8 cellular contexts compared by ENCODE assay signal in the genomic region with DNA sequence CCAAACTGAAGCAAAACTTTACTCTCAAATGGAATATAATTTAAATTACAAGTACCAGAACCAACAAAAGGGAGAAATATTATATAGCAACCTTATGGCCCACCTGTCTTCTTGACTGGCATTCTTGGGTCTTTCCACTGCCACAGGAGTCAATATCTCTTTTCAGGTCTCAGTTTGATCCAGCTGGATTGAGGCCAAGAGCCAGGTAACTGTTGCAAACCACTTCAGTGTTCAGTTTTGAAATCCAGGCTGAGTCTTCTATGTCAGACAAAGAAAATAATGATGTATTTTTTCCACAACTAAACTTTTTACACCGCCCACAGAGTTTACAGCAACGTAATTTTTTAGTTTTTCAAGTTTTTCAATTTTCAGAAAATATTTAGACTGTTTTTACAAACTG. TPM values are rescaled to one million over a fixed set of nuclear protein-coding genes. Genes with fewer than 3 reads are reported as not detected.
DNase-seq lines count a peak whose midpoint lies in the region; ATAC-seq and TF ChIP-seq lines count a peak whose summit lies in the region.

No MANE protein-coding gene starts in this region.

- H3K27ac Mint-ChIP-seq in naive thymus-derived CD4-positive, alpha-beta T cell = peak overlapping the region; percentile 21 to 97 (median 94)

- peaks cover 22 to 31% (median 27%) of the 10 kb centered on the region in 10 experiments for H3K4me1 ChIP-seq in BLaER1 treated with 17β-estradiol and CSF1 and Interleukin-3, amounts not matched to agents 10 nM and 100 nM
- H3K4me1 ChIP-seq in Karpas-422 (ENCODE audit: low read length) = peaks cover 26% of the 10 kb centered on the region
- H3K4me1 ChIP-seq in naive thymus-derived CD4-positive, alpha-beta T cell (ENCODE audit: control insufficient read depth in 2 of 2, insufficient read depth in 2 of 2, low read length in 2 of 2) = peaks cover 13 to 22% of the 10 kb centered on the region in 2 donors

- no peak for TF ChIP-seq CTCF in astrocyte of the cerebellum (IDR thresholded peaks at IDR 0.05; ENCODE audit: low read depth, low read length, missing control alignments)

- peaks cover 31% of the 10 kb centered on the region for H3K79me2 ChIP-seq in Karpas-422 (ENCODE audit: low read length)

- H3K4me2 ChIP-seq in BLaER1 treated with 17β-estradiol and CSF1 and Interleukin-3, amounts not matched to agents 10 nM and 100 nM = peak overlapping the region; percentile 78 to 97 (median 90); a peak in 20 of 22 replicates
- H3K4me2 ChIP-seq in Karpas-422 (ENCODE audit: low read depth, low read length, poor library complexity, severe bottlenecking) = peak overlapping the region; percentile 94

- no peak for DNase-seq in Karpas-422
- DNase-seq in astrocyte of the cerebellum (ENCODE audit: low read depth) = no peak
- DNase-seq in naive thymus-derived CD4-positive, alpha-beta T cell = peak in 1 of 9 donors; percentile 27
- no peak for DNase-seq in SK-N-DZ (ENCODE audit: low spot score)
- DNase-seq in kidney tubule cell (ENCODE audit: low spot score) = no peak
- no peak for DNase-seq in mucosa of gallbladder (ENCODE audit: low spot score)

- peak overlapping the region; percentile 91 for H2AFZ ChIP-seq in Karpas-422 (ENCODE audit: low read length)

- in situ Hi-C loops in astrocyte of the cerebellum (cut with HindIII; ENCODE audit: low sequenced_read_pairs) = no loop called here

- ATAC-seq in naive thymus-derived CD4-positive, alpha-beta T cell = no peak
- no peak for ATAC-seq in GM19463 (IDR thresholded peaks at IDR 0.05; ENCODE audit: unreplicated experiment)

- H3K36me3 Mint-ChIP-seq in naive thymus-derived CD4-positive, alpha-beta T cell = peaks cover 0 to 11% (median under 1%) of the 10 kb centered on the region in 5 donors

- CTCF ChIA-PET in naive thymus-derived CD4-positive, alpha-beta T cell (lab: Charles Lee) = no interaction called here

- peak overlapping the region in 5 of 11 experiments; percentile 75 to 85 (median 81); a peak in 6 of 22 replicates for H3K9ac ChIP-seq in BLaER1 treated with 17β-estradiol and CSF1 and Interleukin-3, amounts not matched to agents 10 nM and 100 nM
- no peak overlapping the region for H3K9ac ChIP-seq in Karpas-422 (ENCODE audit: low read length)

- H3K27me3 Mint-ChIP-seq in naive thymus-derived CD4-positive, alpha-beta T cell = peaks cover 0 to 9% (median 0%) of the 10 kb centered on the region in 5 donors

- H3K27ac ChIP-seq in BLaER1 treated with 17β-estradiol and CSF1 and Interleukin-3, amounts not matched to agents 10 nM and 100 nM = no peak overlapping the region; a peak in 1 of 22 replicates
- no peak overlapping the region for H3K27ac ChIP-seq in Karpas-422 (ENCODE audit: low read length)
- H3K27ac ChIP-seq in naive thymus-derived CD4-positive, alpha-beta T cell (ENCODE audit: low read depth, low read length) = peak overlapping the region; percentile 85

- POLR2A ChIA-PET in naive thymus-derived CD4-positive, alpha-beta T cell (lab: Charles Lee) = interaction anchor here (1.2 to 5.8 kb wide), 5 partner anchors 22 to 618 kb away, joined by 3 to 102 read pairs (median 14); a partner anchor contains a TSS

- no peaks in the 10 kb centered on the region; a peak in 3 of 22 replicates for H4K20me1 ChIP-seq in BLaER1 treated with 17β-estradiol and CSF1 and Interleukin-3, amounts not matched to agents 10 nM and 100 nM
- no peaks in the 10 kb centered on the region for H4K20me1 ChIP-seq in Karpas-422 (ENCODE audit: insufficient read depth, low read depth, low read length)

- peaks cover 10 to 17% (median 13%) of the 10 kb centered on the region in 11 experiments; a peak in 20 of 22 replicates for H3K36me3 ChIP-seq in BLaER1 treated with 17β-estradiol and CSF1 and Interleukin-3, amounts not matched to agents 10 nM and 100 nM
- peaks cover 13% of the 10 kb centered on the region for H3K36me3 ChIP-seq in Karpas-422 (ENCODE audit: insufficient read depth, low read length)
- H3K36me3 ChIP-seq in naive thymus-derived CD4-positive, alpha-beta T cell (ENCODE audit: control insufficient read depth in 2 of 3, insufficient read depth in 3 of 3, low read length in 3 of 3) = peaks cover 0 to 9% (median 0%) of the 10 kb centered on the region in 3 experiments

- no peaks in the 10 kb centered on the region; a peak in 1 of 22 replicates for H3K9me3 ChIP-seq in BLaER1 treated with 17β-estradiol and CSF1 and Interleukin-3, amounts not matched to agents 10 nM and 100 nM (replicated peaks in 1 of 11)
- no peaks in the 10 kb centered on the region for H3K9me3 ChIP-seq in Karpas-422 (ENCODE audit: low read length)
- no peaks in the 10 kb centered on the region for H3K9me3 ChIP-seq in naive thymus-derived CD4-positive, alpha-beta T cell (ENCODE audit: control insufficient read depth in 2 of 3, low read length in 3 of 3)

- H3K27me3 ChIP-seq in BLaER1 treated with 17β-estradiol and CSF1 and Interleukin-3, amounts not matched to agents 10 nM and 100 nM = no peaks in the 10 kb centered on the region
- H3K27me3 ChIP-seq in Karpas-422 (ENCODE audit: low read length) = no peaks in the 10 kb centered on the region
- no peaks in the 10 kb centered on the region for H3K27me3 ChIP-seq in naive thymus-derived CD4-positive, alpha-beta T cell (ENCODE audit: control insufficient read depth in 2 of 2, insufficient read depth in 2 of 2, low read length in 2 of 2)

- peak overlapping the region in 5 of 10 experiments; percentile 62 to 82 (median 75); a peak in 5 of 20 replicates for H3K4me3 ChIP-seq in BLaER1 treated with 17β-estradiol and CSF1 and Interleukin-3, amounts not matched to agents 10 nM and 100 nM
- H3K4me3 ChIP-seq in Karpas-422 (ENCODE audit: low read length) (peak overlapping the region; percentile 75; the same call in 1 of the 2 replicates), astrocyte of the cerebellum (ENCODE audit: low read depth, low read length) (peak overlapping the region; percentile 90)
- H3K4me3 ChIP-seq in naive thymus-derived CD4-positive, alpha-beta T cell (ENCODE audit: low read length) = no peak overlapping the region

- H3K9me3 Mint-ChIP-seq in naive thymus-derived CD4-positive, alpha-beta T cell = no peaks in the 10 kb centered on the region

- intact Hi-C loops in naive thymus-derived CD4-positive, alpha-beta T cell (cut with micrococcal nuclease) = no loop called here

- H3K9me2 ChIP-seq in Karpas-422 (replicated peaks; ENCODE audit: insufficient read depth, low read length) = no peaks in the 10 kb centered on the region

- H3K4me3 Mint-ChIP-seq in naive thymus-derived CD4-positive, alpha-beta T cell = peak overlapping the region; percentile 53 to 98 (median 94)

- peaks cover 17 to 65% (median 48%) of the 10 kb centered on the region in 7 donors for H3K4me1 Mint-ChIP-seq in naive thymus-derived CD4-positive, alpha-beta T cell

RNA-seq across cellular contexts. Expression of a gene that starts 0.6 kb away (rescaled TPM):
- total RNA-seq in Karpas-422 (2014; rRNA removed; shearing (Covaris generic); ENCODE audit: low replicate concordance) = 2.7 and 6.9 TPM in 2 replicates
- 1 to 10 TPM; 1.1 to 6.1 (median 3.8) TPM for total RNA-seq in naive thymus-derived CD4-positive, alpha-beta T cell
- under 1 TPM; 0.64 to 0.76 TPM for polyA plus RNA-seq in naive thymus-derived CD4-positive, alpha-beta T cell
- 0.59 and 1.3 TPM in 2 replicates for polyA plus RNA-seq in SK-N-DZ (2014; cell fraction: cytosol; rRNA removed)
- polyA plus RNA-seq in SK-N-DZ (2014; cell fraction: nucleus; rRNA removed) = 1.3 and 6.0 TPM in 2 replicates
- 4.4 TPM for total RNA-seq in mucosa of gallbladder

RNA-seq across cellular contexts. Expression of a gene that starts 1.9 kb away (rescaled TPM):
- total RNA-seq in Karpas-422 (2014; rRNA removed; shearing (Covaris generic); ENCODE audit: low replicate concordance) = 92.1 and 188 TPM in 2 replicates
- 10 to 100 TPM; 22.1 to 50.4 (median 36.4) TPM for total RNA-seq in naive thymus-derived CD4-positive, alpha-beta T cell
- 10 to 100 TPM; 47.1 to 59.3 TPM for polyA plus RNA-seq in naive thymus-derived CD4-positive, alpha-beta T cell
- 116 and 131 TPM in 2 replicates for polyA plus RNA-seq in SK-N-DZ (2014; cell fraction: cytosol; rRNA removed)
- polyA plus RNA-seq in SK-N-DZ (2014; cell fraction: nucleus; rRNA removed) = 143 and 165 TPM in 2 replicates
- total RNA-seq in mucosa of gallbladder = 35.5 TPM

RNA-seq across cellular contexts. Expression of a gene that starts 21.3 kb away (rescaled TPM):
- 29.3 and 77.2 TPM in 2 replicates for total RNA-seq in Karpas-422 (2014; rRNA removed; shearing (Covaris generic); ENCODE audit: low replicate concordance)
- total RNA-seq in naive thymus-derived CD4-positive, alpha-beta T cell = 10 to 100 TPM; 17.8 to 40.8 (median 18.9) TPM
- 10 to 100 TPM; 63.0 to 68.0 TPM for polyA plus RNA-seq in naive thymus-derived CD4-positive, alpha-beta T cell
- 58.8 and 65.7 TPM in 2 replicates for polyA plus RNA-seq in SK-N-DZ (2014; cell fraction: cytosol; rRNA removed)
- polyA plus RNA-seq in SK-N-DZ (2014; cell fraction: nucleus; rRNA removed) = 31.6 and 46.0 TPM in 2 replicates
- total RNA-seq in mucosa of gallbladder = 18.3 TPM

RNA-seq across cellular contexts. Expression of a gene that starts 38.4 kb away (rescaled TPM):
- total RNA-seq in Karpas-422 (2014; rRNA removed; shearing (Covaris generic); ENCODE audit: low replicate concordance) = 230 and 297 TPM in 2 replicates
- 100 to 1,000 TPM in 2 of 5 experiments, 10 to 100 TPM in 3; 56.9 to 114 (median 59.7) TPM for total RNA-seq in naive thymus-derived CD4-positive, alpha-beta T cell
- polyA plus RNA-seq in naive thymus-derived CD4-positive, alpha-beta T cell = 10 to 100 TPM; 13.0 to 16.8 TPM
- 121 and 122 TPM in 2 replicates for polyA plus RNA-seq in SK-N-DZ (2014; cell fraction: cytosol; rRNA removed)
- polyA plus RNA-seq in SK-N-DZ (2014; cell fraction: nucleus; rRNA removed) = 382 and 397 TPM in 2 replicates
- 48.4 TPM for total RNA-seq in mucosa of gallbladder

RNA-seq across cellular contexts. Expression of a gene that starts 59.5 kb away (rescaled TPM):
- 0.37 and 0.40 TPM in 2 replicates for total RNA-seq in Karpas-422 (2014; rRNA removed; shearing (Covaris generic); ENCODE audit: low replicate concordance)
- 1 to 10 TPM in 1 of 5 experiments, under 1 TPM in 1, not detected in 3; 0.73 to 1.2 TPM for total RNA-seq in naive thymus-derived CD4-positive, alpha-beta T cell
- not detected for polyA plus RNA-seq in naive thymus-derived CD4-positive, alpha-beta T cell
- polyA plus RNA-seq in SK-N-DZ (2014; cell fraction: cytosol; rRNA removed) = 5.9 and 7.1 TPM in 2 replicates
- polyA plus RNA-seq in SK-N-DZ (2014; cell fraction: nucleus; rRNA removed) = 4.6 and 5.6 TPM in 2 replicates
- total RNA-seq in mucosa of gallbladder = 2.6 TPM
